ENCODE assay signal across 12 cellular contexts in the genomic region with DNA sequence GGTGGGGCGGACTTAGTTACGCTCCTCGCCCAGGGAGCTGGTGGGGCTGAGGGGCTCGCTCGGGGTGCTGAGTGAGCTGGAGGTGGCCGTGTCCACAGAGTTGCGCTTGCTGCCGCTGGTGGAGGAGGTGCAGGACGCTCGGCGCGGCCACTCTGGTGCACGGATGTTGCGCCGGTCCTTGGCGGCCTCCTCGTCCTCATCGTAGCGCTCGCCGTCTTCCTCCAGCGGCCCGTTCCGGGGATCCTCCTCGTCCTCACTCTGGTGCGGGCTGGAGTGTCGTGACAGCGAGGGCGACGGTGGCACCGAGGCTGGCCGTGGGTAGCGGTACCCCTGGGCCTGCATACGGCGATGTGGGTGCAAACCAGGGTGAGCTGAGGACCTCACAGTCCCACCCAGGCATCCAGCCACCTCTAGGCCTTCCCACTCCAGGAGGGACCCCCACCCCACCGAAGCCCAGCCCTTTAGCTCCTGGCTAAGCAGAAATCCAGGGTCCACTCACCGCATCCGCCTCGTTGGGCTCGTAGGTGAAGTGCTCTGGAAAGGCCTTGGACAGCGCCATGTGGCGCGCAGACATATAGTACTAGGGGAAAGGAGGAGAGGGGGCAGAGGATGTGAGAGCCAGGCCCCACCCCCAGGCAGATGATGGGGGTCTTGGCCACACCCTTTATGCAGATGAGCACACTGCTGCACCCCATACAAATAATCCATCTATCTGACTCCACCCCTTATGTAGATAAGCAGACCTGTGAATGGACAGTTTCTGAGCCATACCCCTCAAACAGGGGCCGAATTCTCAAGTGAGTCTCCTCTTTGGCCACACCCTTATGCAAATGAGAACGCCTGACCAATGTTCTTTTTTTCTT. TPM values are rescaled to one million over a fixed set of nuclear protein-coding genes. Genes with fewer than 3 reads are reported as not detected.
DNase-seq lines count a peak whose midpoint lies in the region; ATAC-seq lines count a peak whose summit lies in the region.
"Had no signal": no experiment of that assay in that cellular context is flagged by ENCODE, and none has a peak within 500 bp of the region (broad histone marks: within the 10 kb centered on the region; RNA-seq: fewer than 3 reads in every experiment).

No MANE protein-coding gene starts in this region.

- peaks cover 8 to 55% (median 54%) of the 10 kb centered on the region in 5 donors for H3K4me1 ChIP-seq in subcutaneous abdominal adipose tissue (ENCODE audit: control insufficient read depth in 5 of 5, insufficient read depth in 5 of 5, low read length in 5 of 5)

- no peaks in the 10 kb centered on the region for H3K27me3 ChIP-seq in subcutaneous abdominal adipose tissue (ENCODE audit: control insufficient read depth in 5 of 5, insufficient read depth in 4 of 5, low read length in 5 of 5)

- peak overlapping the region; percentile 89 for H3K27ac ChIP-seq in subcutaneous abdominal adipose tissue (ENCODE audit: low read depth, low read length)
- H3K27ac ChIP-seq: C4-2B had no signal

- ATAC-seq in activated naive CD4-positive, alpha-beta T cell treated with anti-CD3 and anti-CD28 coated beads, Interleukin-2, amount 50 U/mL, for 72 hours = peak in 1 of 2 donors; percentile 7
- ATAC-seq in HG02678 (IDR thresholded peaks at IDR 0.05; ENCODE audit: unreplicated experiment) = no peak

- no peak overlapping the region for H3K9ac ChIP-seq in subcutaneous abdominal adipose tissue (ENCODE audit: low read length in 5 of 5)

- H3K36me3 ChIP-seq in subcutaneous abdominal adipose tissue (ENCODE audit: control insufficient read depth in 5 of 5, insufficient read depth in 5 of 5, low read length in 5 of 5) = peaks cover 0 to 69% (median 42%) of the 10 kb centered on the region in 5 donors

- H3K27ac Mint-ChIP-seq in activated naive CD4-positive, alpha-beta T cell treated with anti-CD3 and anti-CD28 coated beads, Interleukin-2, amount 50 U/mL, for 72 hours = peak overlapping the region; percentile 44 to 96
- H3K27ac Mint-ChIP-seq: activated naive CD8-positive, alpha-beta T cell treated with anti-CD3 and anti-CD28 coated beads, Interleukin-2, amount 10 ng/mL, durations not matched to agents 7 days and 5 days; nephron had no signal

- no peak overlapping the region for H3K4me3 ChIP-seq in subcutaneous abdominal adipose tissue (ENCODE audit: low read depth in 1 of 5, low read length in 5 of 5)

- DNase-seq in activated naive CD4-positive, alpha-beta T cell treated with anti-CD3 and anti-CD28 coated beads, Interleukin-2, amount 50 U/mL, for 72 hours (ENCODE audit: low spot score in 2 of 2) = no peak
- DNase-seq in activated naive CD4-positive, alpha-beta T cell treated with Interleukin-2 at 50 U/mL for 16 hours = no peak
- DNase-seq in NCI-H82 (lab: John Stamatoyannopoulos, UW) (peak; percentile 82), dermis blood vessel endothelial cell (peak; percentile 36), NCI-H510A (lab: John Stamatoyannopoulos, UW) (no peak)
- DNase-seq in effector CD4-positive, alpha-beta T cell = no peak
- DNase-seq: activated naive CD8-positive, alpha-beta T cell treated with anti-CD3 and anti-CD28 coated beads, Interleukin-2, amount 10 ng/mL, durations not matched to agents 7 days and 5 days; stimulated activated CD4-positive, alpha-beta T cell treated with anti-CD3 and anti-CD28 coated beads, Interleukin-2, amount 100 ng/mL, for 48 hours had no signal

- no peaks in the 10 kb centered on the region for H3K9me3 ChIP-seq in subcutaneous abdominal adipose tissue (ENCODE audit: control insufficient read depth in 5 of 5, low read length in 5 of 5)

- peaks cover 19 to 22% of the 10 kb centered on the region in 2 donors for H3K36me3 Mint-ChIP-seq in activated naive CD4-positive, alpha-beta T cell treated with anti-CD3 and anti-CD28 coated beads, Interleukin-2, amount 50 U/mL, for 72 hours

- H3K9me3 Mint-ChIP-seq in activated naive CD4-positive, alpha-beta T cell treated with anti-CD3 and anti-CD28 coated beads, Interleukin-2, amount 50 U/mL, for 72 hours = no peaks in the 10 kb centered on the region
- H3K9me3 Mint-ChIP-seq: activated naive CD8-positive, alpha-beta T cell treated with anti-CD3 and anti-CD28 coated beads, Interleukin-2, amount 10 ng/mL, durations not matched to agents 7 days and 5 days; nephron had no signal

RNA-seq across cellular contexts. Expression of a gene that starts 4.4 kb away (rescaled TPM):
- total RNA-seq in activated naive CD4-positive, alpha-beta T cell treated with anti-CD3 and anti-CD28 coated beads, Interleukin-2, amount 50 U/mL, for 72 hours = 1,000 to 10,000 TPM; 1,148 to 2,898 TPM
- 1,252 and 1,399 TPM in 2 replicates for total RNA-seq in dermis blood vessel endothelial cell

RNA-seq across cellular contexts. Expression of a gene that starts 14.8 kb away (rescaled TPM):
- total RNA-seq in activated naive CD4-positive, alpha-beta T cell treated with anti-CD3 and anti-CD28 coated beads, Interleukin-2, amount 50 U/mL, for 72 hours = 100 to 1,000 TPM; 191 to 711 TPM
- total RNA-seq in dermis blood vessel endothelial cell = 96.8 and 134 TPM in 2 replicates

RNA-seq across cellular contexts. Expression of a gene that starts 23.6 kb away (rescaled TPM):
- 100 to 1,000 TPM in 1 of 2 donors, 10 to 100 TPM in 1; 44.8 to 104 TPM for total RNA-seq in activated naive CD4-positive, alpha-beta T cell treated with anti-CD3 and anti-CD28 coated beads, Interleukin-2, amount 50 U/mL, for 72 hours
- total RNA-seq in dermis blood vessel endothelial cell = 14.8 and 28.8 TPM in 2 replicates

RNA-seq across cellular contexts. Expression of a gene that starts 24.2 kb away (rescaled TPM):
- total RNA-seq in activated naive CD4-positive, alpha-beta T cell treated with anti-CD3 and anti-CD28 coated beads, Interleukin-2, amount 50 U/mL, for 72 hours = 100 to 1,000 TPM; 135 to 160 TPM
- total RNA-seq in dermis blood vessel endothelial cell = 172 and 278 TPM in 2 replicates

RNA-seq across cellular contexts. Expression of a gene that starts 36.0 kb away (rescaled TPM):
- 1 to 10 TPM; 2.2 to 7.4 TPM for total RNA-seq in activated naive CD4-positive, alpha-beta T cell treated with anti-CD3 and anti-CD28 coated beads, Interleukin-2, amount 50 U/mL, for 72 hours
- not detected in 2 replicates for total RNA-seq in dermis blood vessel endothelial cell

Comparison
In these comparisons a context has a peak if more than half of its experiments do, and no peak if none do; other contexts are left out.
1. DNase-seq: peak in NCI-H82 (single experiment) and dermis blood vessel endothelial cell (single experiment); none in activated naive CD4-positive, alpha-beta T cell treated with anti-CD3 and anti-CD28 coated beads, Interleukin-2, amount 50 U/mL, for 72 hours (0 of 2), activated naive CD4-positive, alpha-beta T cell treated with Interleukin-2 at 50 U/mL for 16 hours (single experiment), NCI-H510A (single experiment) and effector CD4-positive, alpha-beta T cell (single experiment).